Comparison of ENCODE assay signal across 8 cellular contexts in the genomic region with DNA sequence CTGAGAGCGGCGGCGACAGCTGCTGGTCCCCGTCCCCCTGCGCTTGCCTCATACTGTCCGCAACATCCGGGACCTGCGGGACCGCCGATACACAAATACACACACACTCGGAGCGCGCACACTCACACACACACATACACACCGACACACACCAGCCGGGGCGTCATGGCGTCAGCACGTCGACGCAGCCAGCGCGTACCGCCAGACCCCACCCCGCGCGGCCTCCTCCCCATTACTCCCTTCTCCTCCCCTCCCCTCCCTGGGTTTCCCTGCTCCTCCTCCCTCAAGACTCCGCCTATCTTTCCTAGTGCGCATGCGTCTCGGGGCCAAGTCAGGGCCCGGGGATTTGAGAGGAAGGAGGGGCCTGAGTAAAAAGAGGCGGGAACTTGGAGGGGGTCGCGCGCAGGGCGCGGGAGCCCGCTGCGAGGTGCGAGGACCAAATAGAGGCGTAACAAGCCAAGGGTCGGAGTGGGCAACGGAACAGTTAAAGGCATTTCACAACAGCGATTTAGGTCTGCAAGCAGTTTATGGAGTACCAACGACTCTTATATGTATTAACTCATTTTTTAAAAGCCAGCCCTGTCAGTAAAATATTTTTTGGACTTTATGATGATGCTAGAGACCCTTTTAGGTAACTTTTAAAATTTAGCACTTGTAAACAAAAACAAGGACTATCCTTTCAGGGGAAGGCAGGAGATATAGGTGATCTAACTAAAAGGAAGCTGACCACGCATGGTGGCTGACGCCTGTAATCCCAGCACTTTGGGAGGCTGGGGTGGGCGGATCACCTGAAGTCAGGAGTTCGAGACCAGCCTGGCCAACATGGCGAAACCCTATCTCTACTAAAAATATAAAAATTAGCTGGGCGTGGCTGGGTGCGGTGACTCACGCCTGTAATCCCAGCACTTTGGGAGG. TPM values are rescaled to one million over a fixed set of nuclear protein-coding genes. Genes with fewer than 3 reads are reported as not detected.
DNase-seq lines count a peak whose midpoint lies in the region; ATAC-seq, FAIRE-seq and TF ChIP-seq lines count a peak whose summit lies in the region.

A gene (minus strand): TSS at position 165 of the 915 bp plus-strand sequence. CDS start 55,287 bp downstream, outside the sequence.

- TF ChIP-seq CTCF in D721Med (IDR thresholded peaks at IDR 0.05; ENCODE audit: insufficient read depth, missing control alignments) (no peak), epithelial cell of esophagus (IDR thresholded peaks at IDR 0.05; ENCODE audit: insufficient read depth, low read depth, low read length, missing control alignments) (no peak), mucosa of descending colon (IDR thresholded peaks at IDR 0.05) (no peak)

- peaks cover 30% of the 10 kb centered on the region for H3K4me1 ChIP-seq in mucosa of descending colon (ENCODE audit: low read depth)

- H3K4me1 Mint-ChIP-seq in IgD-negative memory B cell = peaks cover 24 to 37% (median 27%) of the 10 kb centered on the region in 3 donors

- DNase-seq in D721Med (ENCODE audit: insufficient read length, low spot score) (peak; percentile 89), OCI-M2 (lab: John Stamatoyannopoulos, UW; ENCODE audit: unreplicated experiment) (peak; percentile 51), activated T-cell treated with anti-CD3 and anti-CD28 coated beads for 4 hours (peak; percentile 99), epithelial cell of esophagus (ENCODE audit: low read depth) (peak; percentile 100), mucosa of descending colon (peak; percentile 99 to 100 (median 100))
- DNase-seq in stimulated activated CD8-positive, alpha-beta memory T cell treated with anti-CD3 and anti-CD28 coated beads, Interleukin-4, amount 100 ng/mL, for 24 hours (ENCODE audit: low read depth) = peak; percentile 96

- no peak for FAIRE-seq in D721Med (lab: Jason Lieb, UNC)

- H3K9me3 ChIP-seq in mucosa of descending colon = no peaks in the 10 kb centered on the region

- H3K36me3 Mint-ChIP-seq in IgD-negative memory B cell = peaks cover 4% of the 10 kb centered on the region

- intact Hi-C loops in mucosa of descending colon (cut with DNase I, micrococcal nuclease) = no loop called here

- H3K36me3 ChIP-seq in mucosa of descending colon (ENCODE audit: low read depth) = peaks cover 3% of the 10 kb centered on the region

- peak within 1 kb of the TSS; percentile 90 to 98 (median 94) for H3K4me3 Mint-ChIP-seq in IgD-negative memory B cell

- H3K27ac Mint-ChIP-seq in IgD-negative memory B cell = peak within 1 kb of the TSS; percentile 92 to 100 (median 99)

- H3K9me3 Mint-ChIP-seq in IgD-negative memory B cell = no peaks in the 10 kb centered on the region

- ATAC-seq in GM21528 (IDR thresholded peaks at IDR 0.05; ENCODE audit: low FRiP score, unreplicated experiment) (peak; percentile 82), mucosa of descending colon (peak; percentile 99)

- H3K27me3 Mint-ChIP-seq in IgD-negative memory B cell = peaks cover 3% of the 10 kb centered on the region

- H3K4me3 ChIP-seq in epithelial cell of esophagus (ENCODE audit: low read length) = peak within 1 kb of the TSS; percentile 68
- H3K4me3 ChIP-seq in mucosa of descending colon = peak within 1 kb of the TSS; percentile 30

RNA-seq across cellular contexts. Expression of the gene that starts here (rescaled TPM):
- 90.5 TPM for polyA plus RNA-seq in IgD-negative memory B cell
- 100 to 1,000 TPM in 1 of 3 donors, 10 to 100 TPM in 2; 47.6 to 213 (median 56.2) TPM for total RNA-seq in mucosa of descending colon

Comparison
In these comparisons a context has a peak if more than half of its experiments do, and no peak if none do; other contexts are left out.
1. Peak in every context shown above with its lines: DNase-seq, ATAC-seq and H3K4me3 ChIP-seq.